ENCODE assay signal across 17 cellular contexts in the genomic region with DNA sequence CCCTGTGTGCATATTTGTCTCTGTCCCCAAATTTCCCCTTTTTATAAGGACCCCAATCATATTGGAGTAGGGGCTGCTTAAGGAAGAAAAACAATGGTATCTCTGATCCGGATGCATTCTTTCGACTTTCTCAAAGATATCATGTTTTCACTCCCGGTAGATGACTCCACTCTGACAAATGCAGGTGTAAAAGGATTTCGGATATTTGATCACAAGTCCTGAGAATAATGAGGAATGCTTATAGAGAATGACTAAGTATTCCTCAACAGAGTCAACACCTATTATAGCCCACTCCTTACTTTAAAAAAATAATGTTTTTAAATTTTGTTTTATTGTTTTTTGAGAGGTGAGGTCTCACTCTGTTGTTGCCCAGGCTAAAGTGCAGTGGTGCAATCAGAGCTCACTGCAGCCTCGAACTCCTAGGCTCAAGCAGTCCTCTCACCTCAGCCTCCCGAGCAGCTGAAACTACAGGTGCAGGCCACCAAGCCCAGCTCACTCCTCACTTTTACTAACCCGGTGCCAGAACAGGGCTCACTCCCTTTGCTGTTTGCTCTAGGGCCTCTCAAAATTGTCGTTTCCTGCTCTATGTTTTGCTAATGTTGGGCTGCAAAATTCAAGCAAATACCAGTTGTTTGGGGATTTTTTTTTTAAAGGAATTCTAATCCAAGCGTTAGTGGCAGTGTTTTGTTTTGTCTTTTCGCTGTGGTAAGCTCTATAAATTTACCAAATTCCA. TPM values are rescaled to one million over a fixed set of nuclear protein-coding genes. Genes with fewer than 3 reads are reported as not detected.
DNase-seq lines count a peak whose midpoint lies in the region; ATAC-seq and TF ChIP-seq lines count a peak whose summit lies in the region.
"Had no signal": no experiment of that assay in that cellular context is flagged by ENCODE, and none has a peak within 500 bp of the region (broad histone marks: within the 10 kb centered on the region; RNA-seq: fewer than 3 reads in every experiment).

No MANE protein-coding gene starts in this region.

- POLR2A ChIA-PET in PC-9 (lab: Charles Lee; ENCODE audit: unreplicated experiment): no interaction called here

- intact Hi-C loops in PC-9 (cut with micrococcal nuclease; ENCODE audit: unreplicated experiment): no loop called here

- H4K20me1 ChIP-seq in PC-9 (ENCODE audit: insufficient read depth) (no peaks in the 10 kb centered on the region), osteoblast (ENCODE audit: insufficient read depth, low read length) (peaks cover 14% of the 10 kb centered on the region)
- H4K20me1 ChIP-seq: BLaER1 treated with 17β-estradiol and CSF1 and Interleukin-3, amounts not matched to agents 10 nM and 100 nM had no signal

- H3K9me2 ChIP-seq in PC-9 (ENCODE audit: insufficient read depth): no peaks in the 10 kb centered on the region

- TF ChIP-seq CTCF in PC-9 (conservative IDR thresholded peaks at IDR 0.05) (no peak), epithelial cell of esophagus (IDR thresholded peaks at IDR 0.05; ENCODE audit: insufficient read depth, low read depth, low read length, missing control alignments) (no peak), osteoblast (IDR thresholded peaks at IDR 0.05; ENCODE audit: extremely low read depth, low read depth, low read length) (no peak)

- no peaks in the 10 kb centered on the region for H3K36me3 ChIP-seq in PC-9 (ENCODE audit: low read depth)
- peaks cover 47% of the 10 kb centered on the region for H3K36me3 ChIP-seq in osteoblast (ENCODE audit: insufficient read depth, low read length)
- H3K36me3 ChIP-seq: BLaER1 treated with 17β-estradiol and CSF1 and Interleukin-3, amounts not matched to agents 10 nM and 100 nM had no signal

- H3K9me3 ChIP-seq in PC-9 (ENCODE audit: insufficient read depth, low read depth) (no peaks in the 10 kb centered on the region), osteoblast (ENCODE audit: low read depth, low read length) (no peaks in the 10 kb centered on the region)
- H3K9me3 ChIP-seq: BLaER1 treated with 17β-estradiol and CSF1 and Interleukin-3, amounts not matched to agents 10 nM and 100 nM; SJSA1 had no signal

- H3K4me3 ChIP-seq in PC-9: no peak overlapping the region
- no peak overlapping the region for H3K4me3 ChIP-seq in epithelial cell of esophagus (ENCODE audit: low read length)
- no peak overlapping the region for H3K4me3 ChIP-seq in osteoblast (ENCODE audit: insufficient read depth, low read length)
- H3K4me3 ChIP-seq: BLaER1 treated with 17β-estradiol and CSF1 and Interleukin-3, amounts not matched to agents 10 nM and 100 nM; SJSA1 had no signal

- ATAC-seq in GM18858 (IDR thresholded peaks at IDR 0.05; ENCODE audit: unreplicated experiment): no peak

- in situ Hi-C loops in KBM-7 (cut with MboI; ENCODE audit: low pct_unique_long_range_greater_than_20kb, low sequenced_read_pairs): no loop called here

- H3K4me1 ChIP-seq in PC-9 (replicated peaks; ENCODE audit: insufficient read depth) (no peaks in the 10 kb centered on the region), osteoblast (ENCODE audit: insufficient read depth, low read length) (peaks cover 78% of the 10 kb centered on the region)

- H2AFZ ChIP-seq in PC-9: 0 out of 2 replicates have a peak overlapping the region, but pooled peaks have one; percentile 32
- no peak overlapping the region for H2AFZ ChIP-seq in osteoblast (ENCODE audit: low read length)

- H3K27me3 ChIP-seq in PC-9 (ENCODE audit: insufficient read depth, low read depth) (no peaks in the 10 kb centered on the region), osteoblast (ENCODE audit: insufficient read depth, low read length) (no peaks in the 10 kb centered on the region)
- H3K27me3 ChIP-seq: BLaER1 treated with 17β-estradiol and CSF1 and Interleukin-3, amounts not matched to agents 10 nM and 100 nM; SJSA1 had no signal

- H3F3A ChIP-seq in PC-9 (ENCODE audit: insufficient read depth, low read depth): no peaks in the 10 kb centered on the region

- no peak overlapping the region for H3K4me2 ChIP-seq in PC-9
- H3K4me2 ChIP-seq in osteoblast (ENCODE audit: insufficient read depth, low read length): no peak overlapping the region
- H3K4me2 ChIP-seq: BLaER1 treated with 17β-estradiol and CSF1 and Interleukin-3, amounts not matched to agents 10 nM and 100 nM had no signal

- DNase-seq in HPDE6-E6E7 (ENCODE audit: extremely low spot score): peak; percentile 32
- DNase-seq in PC-9: no peak
- peak; percentile 32 for DNase-seq in epithelial cell of esophagus (ENCODE audit: low read depth)
- DNase-seq in osteoblast (ENCODE audit: insufficient read length, low spot score, missing footprints): no peak
- DNase-seq in CD1c-positive myeloid dendritic cell (ENCODE audit: extremely low spot score): no peak
- DNase-seq in KBM-7: no peak
- no peak for DNase-seq in COLO668 (lab: John Stamatoyannopoulos, UW; ENCODE audit: unreplicated experiment)
- DNase-seq: CD8-positive, alpha-beta memory T cell; DMS79; NCI-H1105 treated with DMSO at 0.1 percent for 48 hours; NCI-H1694 treated with DMSO at 0.1 percent for 48 hours; NCI-H2227 treated with DMSO at 0.1 percent for 48 hours; NCI-H524 had no signal

- CTCF ChIA-PET in PC-9 (lab: Charles Lee): no interaction called here

- H3K27ac ChIP-seq in PC-9 (peak overlapping the region; percentile 25), osteoblast (ENCODE audit: low read depth, low read length) (peak overlapping the region; percentile 38)
- H3K27ac ChIP-seq: BLaER1 treated with 17β-estradiol and CSF1 and Interleukin-3, amounts not matched to agents 10 nM and 100 nM; HL-60; SJSA1 had no signal

- H3K79me2 ChIP-seq in PC-9 (ENCODE audit: low read depth): no peaks in the 10 kb centered on the region
- peaks cover 92% of the 10 kb centered on the region for H3K79me2 ChIP-seq in osteoblast (ENCODE audit: insufficient read depth, low read length)

- no TSS peak for BruUV-seq in PC-9 (replicated peaks; lab: Mats Ljungman, UMichigan)

RNA-seq across cellular contexts. Expression of gene COL8A1, which starts 24.6 kb away (rescaled TPM):
- total RNA-seq in PC-9 (2021) (6.6 and 8.1 TPM in 2 replicates), osteoblast (311 and 720 TPM in 2 replicates)
- total RNA-seq: CD8-positive, alpha-beta memory T cell had no signal

Comparison
In these comparisons a context has a peak if more than half of its experiments do, and no peak if none do; other contexts are left out.
1. DNase-seq: peak in HPDE6-E6E7 (single experiment) and epithelial cell of esophagus (single experiment); none in PC-9 (0 of 2), osteoblast (single experiment), CD1c-positive myeloid dendritic cell (single experiment), KBM-7 (single experiment) and COLO668 (single experiment).
2. RNA of gene COL8A1, which starts 24.6 kb away (total RNA-seq): 311 to 720 TPM in osteoblast; 6.6 to 8.1 TPM in PC-9; every median in the first group is over 10 times any median in the second.